ENCODE assay signal across 8 cellular contexts in the genomic region with DNA sequence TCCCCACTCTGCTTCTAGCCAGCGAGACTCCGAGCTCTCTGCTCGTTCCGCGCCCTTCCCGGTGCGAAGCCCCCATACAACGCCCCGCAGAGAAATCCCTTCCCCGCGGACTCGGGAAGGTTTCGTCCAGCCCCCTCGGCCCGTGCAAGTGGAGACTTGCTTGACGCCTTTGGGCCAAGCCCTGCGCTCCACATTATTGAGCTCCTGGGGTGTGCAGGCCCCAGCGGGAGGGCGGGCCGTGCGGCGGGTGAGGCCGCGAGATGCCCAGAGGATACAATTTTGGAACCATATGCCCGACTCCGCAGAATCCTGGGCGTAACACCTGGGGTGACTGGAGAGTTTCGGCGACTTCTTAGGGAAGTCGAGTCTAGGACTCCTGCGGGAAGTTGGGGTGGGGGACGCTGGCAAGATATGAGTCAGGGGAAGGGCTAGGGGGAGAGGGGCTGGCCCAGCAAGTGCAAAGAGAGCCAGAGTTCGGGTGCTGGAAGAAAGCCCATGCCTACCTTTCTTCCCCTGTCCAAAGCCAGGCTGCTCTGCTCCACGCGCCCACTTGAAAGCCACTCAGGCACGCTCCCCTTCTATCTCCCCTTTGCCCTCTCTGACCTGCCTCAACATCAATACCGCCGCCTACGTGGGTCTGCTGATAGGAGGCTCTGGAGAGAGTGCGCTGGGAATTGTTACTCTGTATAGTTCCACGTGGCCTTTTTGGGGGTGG. TPM values are rescaled to one million over a fixed set of nuclear protein-coding genes. Genes with fewer than 3 reads are reported as not detected.
DNase-seq lines count a peak whose midpoint lies in the region; ATAC-seq and TF ChIP-seq lines count a peak whose summit lies in the region.

No MANE protein-coding gene starts in this region.

- POLR2A ChIA-PET in AG04450 (lab: Yijun Ruan, JAX), result interaction anchor here (0.7 kb wide), 1 partner anchor 8 kb away, joined by 3 read pairs; no protein-coding TSS in a partner anchor

- CTCF ChIA-PET in AG04450 (lab: Charles Lee), result interaction anchor here (0.5 kb wide), 1 partner anchor 1937 kb away, joined by 4 read pairs; no protein-coding TSS in a partner anchor

- WGBS in mesodermal cell (ENCODE audit: insufficient coverage in 2 of 2), 2 experiments, result 15 to 23% methylated on average over 9 of the region's 41 CpGs

- H3K9me3 ChIP-seq in AG04450 (ENCODE audit: control insufficient read depth, insufficient read depth, low read length) (no peaks in the 10 kb centered on the region; the same call in 1 of the 2 replicates), mesodermal cell (ENCODE audit: control insufficient read depth, low read length) (no peaks in the 10 kb centered on the region), BE2C (no peaks in the 10 kb centered on the region)

- in situ Hi-C loops in astrocyte of the spinal cord (cut with HindIII; ENCODE audit: low sequenced_read_pairs), result no loop called here

- H3K4me3 ChIP-seq in AG04450 (ENCODE audit: low read depth, low read length) (peak overlapping the region; percentile 41), astrocyte of the spinal cord (ENCODE audit: low read depth, low read length) (peak overlapping the region; percentile 20), mesodermal cell (ENCODE audit: extremely low read depth, insufficient read depth, low read length, poor library complexity, severe bottlenecking) (peak overlapping the region; percentile 25), BE2C (ENCODE audit: low read depth, low read length) (no peak overlapping the region)

- H3K27me3 ChIP-seq in AG04450 (ENCODE audit: control insufficient read depth, insufficient read depth, low read length), result no peaks in the 10 kb centered on the region
- H3K27me3 ChIP-seq in BE2C, result 0 out of 2 replicates have a peak, but pooled peaks cover 3% of the 10 kb centered on the region

- H3K4me1 ChIP-seq in mesodermal cell (ENCODE audit: control insufficient read depth, insufficient read depth, low read length, poor library complexity, severe bottlenecking), result peaks cover 1% of the 10 kb centered on the region
- no peaks in the 10 kb centered on the region for H3K4me1 ChIP-seq in BE2C

- TF ChIP-seq CTCF in AG04450 (IDR thresholded peaks at IDR 0.05; ENCODE audit: low read depth, low read length) (no peak), astrocyte of the spinal cord (IDR thresholded peaks at IDR 0.05; ENCODE audit: low read depth, low read length) (no peak), BE2C (IDR thresholded peaks at IDR 0.05; ENCODE audit: low read depth, low read length) (no peak)

- H3K36me3 ChIP-seq in mesodermal cell (ENCODE audit: control insufficient read depth, insufficient read depth, low read length), result no peaks in the 10 kb centered on the region
- H3K36me3 ChIP-seq in BE2C, result no peaks in the 10 kb centered on the region

- no peak for DNase-seq in AG04450 (ENCODE audit: low read depth, low spot score)
- peak; percentile 12 for DNase-seq in astrocyte of the spinal cord (ENCODE audit: low read depth, low spot score)
- DNase-seq in GDM1 (lab: John Stamatoyannopoulos, UW), result no peak
- DNase-seq in BE2C, result no peak
- no peak for DNase-seq in SHP77 treated with DMSO at 0.1 percent for 48 hours (lab: John Stamatoyannopoulos, UW)

- peak overlapping the region; percentile 57 for H3K27ac ChIP-seq in AG04450 (ENCODE audit: low read depth, low read length)
- H3K27ac ChIP-seq in mesodermal cell (ENCODE audit: low read depth, low read length, severe bottlenecking), result no peak overlapping the region

- ATAC-seq in GM21723 (IDR thresholded peaks at IDR 0.05; ENCODE audit: unreplicated experiment) (peak; percentile 7), HG03045 (IDR thresholded peaks at IDR 0.05; ENCODE audit: unreplicated experiment) (no peak)

RNA-seq across cellular contexts. Expression of a gene that starts 1.1 kb away (rescaled TPM):
- polyA plus RNA-seq in AG04450 (2011; rRNA removed), result 17.7 and 18.3 TPM in 2 replicates
- polyA minus RNA-seq in AG04450 (2011; rRNA and poly(A)+ RNA removed), result 23.8 and 31.3 TPM in 2 replicates
- polyA plus RNA-seq in mesodermal cell (2013, experiment 1 of 2), result 13.0 TPM
- 10.7 TPM for polyA plus RNA-seq in mesodermal cell (2013, experiment 2 of 2)
- 0.39 TPM for polyA plus RNA-seq in BE2C (2012; ENCODE audit: insufficient read depth, insufficient read length, low read depth)

RNA-seq across cellular contexts. Expression of a gene that starts 54.3 kb away (rescaled TPM):
- polyA plus RNA-seq in AG04450 (2011; rRNA removed), result 31.1 and 39.3 TPM in 2 replicates
- polyA minus RNA-seq in AG04450 (2011; rRNA and poly(A)+ RNA removed), result 20.4 and 20.9 TPM in 2 replicates
- 39.8 TPM for polyA plus RNA-seq in mesodermal cell (2013, experiment 1 of 2)
- 36.7 TPM for polyA plus RNA-seq in mesodermal cell (2013, experiment 2 of 2)
- polyA plus RNA-seq in BE2C (2012; ENCODE audit: insufficient read depth, insufficient read length, low read depth), result 54.3 TPM
